In the genomic region with DNA sequence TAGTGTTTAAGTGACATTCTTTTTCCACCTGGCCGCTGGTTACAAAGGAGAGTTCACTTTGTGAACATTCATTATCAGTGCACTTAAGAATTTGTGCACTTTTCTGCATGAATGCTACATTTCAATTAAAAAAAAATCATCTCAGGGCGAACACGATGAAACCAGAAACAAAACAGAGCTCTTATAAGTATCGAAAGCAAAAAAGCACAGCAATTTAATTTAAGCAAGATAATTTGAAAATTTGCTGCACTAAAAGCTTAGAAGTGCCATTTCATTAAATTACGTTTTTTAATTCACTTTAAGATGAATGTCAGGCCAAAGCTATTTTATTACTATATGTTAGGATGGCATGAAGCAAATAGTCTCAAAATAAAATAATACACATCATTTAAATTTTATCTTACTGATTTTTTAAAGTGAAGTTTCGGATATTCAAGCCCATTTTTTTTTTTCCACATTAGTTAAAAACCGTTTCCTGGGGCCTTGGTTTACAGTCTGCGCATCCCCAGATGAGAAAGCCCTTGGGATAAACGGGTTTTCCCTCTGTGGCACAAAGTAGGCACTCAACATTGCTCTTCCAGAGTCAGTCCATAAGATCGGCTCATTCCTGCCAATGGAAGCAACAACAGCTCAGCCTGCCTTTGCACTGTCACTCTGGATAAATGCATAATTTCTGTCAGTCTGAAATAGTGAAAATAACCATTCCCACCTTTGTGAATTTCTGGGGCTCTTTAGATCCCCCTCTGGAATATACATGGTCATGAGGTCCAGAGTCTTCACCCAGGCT, we compare ENCODE assay signal across 16 cellular contexts.
DNase-seq lines count a peak whose midpoint lies in the region; ATAC-seq and TF ChIP-seq lines count a peak whose summit lies in the region.
"Had no signal": no experiment of that assay in that cellular context is flagged by ENCODE, and none has a peak within 500 bp of the region (broad histone marks: within the 10 kb centered on the region; RNA-seq: fewer than 3 reads in every experiment).

No MANE protein-coding gene starts in this region.

- intact Hi-C loops in activated CD8-positive, alpha-beta T cell treated with anti-CD3 and anti-CD28 coated beads for 36 hours (cut with micrococcal nuclease), result no loop called here

- no peak overlapping the region for H3K4me3 ChIP-seq in mesendoderm (ENCODE audit: low read length)
- H3K4me3 ChIP-seq: cardiac muscle cell, left lung, right atrium auricular region had no signal

- ATAC-seq in stimulated activated naive CD8-positive, alpha-beta T cell treated with anti-CD3 and anti-CD28 coated beads, Interleukin-15, Interleukin-2, amounts not matched to agents 100 U/mL and 50 U/mL, for 24 hours, result no peak
- ATAC-seq in activated CD8-positive, alpha-beta T cell treated with anti-CD3 and anti-CD28 coated beads for 36 hours, result no peak
- no peak for ATAC-seq in GM18511 (IDR thresholded peaks at IDR 0.05; ENCODE audit: unreplicated experiment)
- ATAC-seq: left lung had no signal

- peaks cover 61% of the 10 kb centered on the region for H3K36me3 Mint-ChIP-seq in stimulated activated naive CD8-positive, alpha-beta T cell treated with anti-CD3 and anti-CD28 coated beads, Interleukin-15, Interleukin-2, amounts not matched to agents 100 ng/mL and 50 ng/mL, for 24 hours (ENCODE audit: low read depth)
- H3K36me3 Mint-ChIP-seq in activated CD8-positive, alpha-beta T cell treated with anti-CD3 and anti-CD28 coated beads for 36 hours (ENCODE audit: low read depth), result peaks cover 61% of the 10 kb centered on the region

- no peak overlapping the region for H3K4ac ChIP-seq in mesendoderm (ENCODE audit: low read depth, low read length)

- H3K4me1 Mint-ChIP-seq in stimulated activated naive CD8-positive, alpha-beta T cell treated with anti-CD3 and anti-CD28 coated beads, Interleukin-15, Interleukin-2, amounts not matched to agents 100 ng/mL and 50 ng/mL, for 24 hours (ENCODE audit: low read depth), result peaks cover 67% of the 10 kb centered on the region
- H3K4me1 Mint-ChIP-seq in activated CD8-positive, alpha-beta T cell treated with anti-CD3 and anti-CD28 coated beads for 36 hours (ENCODE audit: low read depth), result peaks cover 65% of the 10 kb centered on the region

- peak overlapping the region; percentile 80 for H3K4me3 Mint-ChIP-seq in stimulated activated naive CD8-positive, alpha-beta T cell treated with anti-CD3 and anti-CD28 coated beads, Interleukin-15, Interleukin-2, amounts not matched to agents 100 ng/mL and 50 ng/mL, for 24 hours
- H3K4me3 Mint-ChIP-seq in activated CD8-positive, alpha-beta T cell treated with anti-CD3 and anti-CD28 coated beads for 36 hours, result peak overlapping the region; percentile 73
- H3K4me3 Mint-ChIP-seq: B cell had no signal

- H2AK5ac ChIP-seq in mesendoderm (ENCODE audit: low read length), result no peak overlapping the region

- no peak overlapping the region for H3K23ac ChIP-seq in mesendoderm (ENCODE audit: low read length)

- H3K18ac ChIP-seq in mesendoderm (ENCODE audit: low read length), result peak overlapping the region; percentile 12

- no peak overlapping the region for H3K27ac ChIP-seq in mesendoderm (ENCODE audit: low read depth, low read length)
- H3K27ac ChIP-seq: cardiac muscle cell, left lung, right atrium auricular region had no signal

- no CpG with 5 or more reads among the region's 10 CpGs for WGBS in mesendoderm (ENCODE audit: extremely low coverage, insufficient coverage, low lambda C conversion rate)

- H3K27ac Mint-ChIP-seq in stimulated activated naive CD8-positive, alpha-beta T cell treated with anti-CD3 and anti-CD28 coated beads, Interleukin-15, Interleukin-2, amounts not matched to agents 100 ng/mL and 50 ng/mL, for 24 hours, result peak overlapping the region; percentile 97
- H3K27ac Mint-ChIP-seq in activated CD8-positive, alpha-beta T cell treated with anti-CD3 and anti-CD28 coated beads for 36 hours, result peak overlapping the region; percentile 95
- H3K27ac Mint-ChIP-seq: B cell; effector memory CD8-positive, alpha-beta T cell had no signal

- CTCF ChIA-PET in activated CD8-positive, alpha-beta T cell treated with anti-CD3 and anti-CD28 coated beads for 36 hours (lab: Charles Lee), result interaction anchor here (0.6 to 2.5 kb wide), 8 partner anchors 9 to 83 kb away, joined by 3 to 11 read pairs (median 4); no protein-coding TSS in a partner anchor

- peaks cover 3% of the 10 kb centered on the region for H3K4me1 ChIP-seq in mesendoderm (ENCODE audit: control insufficient read depth, low read depth, low read length)

- peaks cover 8% of the 10 kb centered on the region for H3K79me1 ChIP-seq in mesendoderm (ENCODE audit: low read length)

- no peaks in the 10 kb centered on the region for H3K27me3 ChIP-seq in mesendoderm (ENCODE audit: insufficient read depth, low read length, poor library complexity)
- H3K27me3 ChIP-seq: cardiac muscle cell, left lung, right atrium auricular region had no signal

- H3K9ac ChIP-seq in mesendoderm (ENCODE audit: low read length), result no peak overlapping the region

- H3K79me2 ChIP-seq in mesendoderm (ENCODE audit: control insufficient read depth, insufficient read depth, low read length), result no peaks in the 10 kb centered on the region

- no peaks in the 10 kb centered on the region for H3K36me3 ChIP-seq in mesendoderm (ENCODE audit: control insufficient read depth, insufficient read depth, low read length)
- H3K36me3 ChIP-seq: cardiac muscle cell, left lung, right atrium auricular region had no signal

- no peak overlapping the region for H2BK5ac ChIP-seq in mesendoderm (ENCODE audit: low read length)

- POLR2A ChIA-PET in activated CD8-positive, alpha-beta T cell treated with anti-CD3 and anti-CD28 coated beads for 36 hours (lab: Charles Lee), result interaction anchor here (1.0 to 3.6 kb wide), 13 partner anchors 9 to 245 kb away, joined by 3 to 23 read pairs (median 5); no protein-coding TSS in a partner anchor

- no peak for DNase-seq in stimulated activated naive CD8-positive, alpha-beta T cell treated with anti-CD3 and anti-CD28 coated beads, Interleukin-15, Interleukin-2, amounts not matched to agents 100 U/mL and 50 U/mL, for 24 hours
- DNase-seq in activated CD8-positive, alpha-beta T cell treated with anti-CD3 and anti-CD28 coated beads for 36 hours, result peak; percentile 43
- no peak for DNase-seq in mesendoderm
- DNase-seq in stimulated activated CD4-positive, alpha-beta T cell treated with anti-CD3 and anti-CD28 coated beads, Interleukin-4, amount 100 ng/mL, for 24 hours, result no peak
- no peak for DNase-seq in NOMO-1 (lab: John Stamatoyannopoulos, UW; ENCODE audit: unreplicated experiment in 2 of 2)
- DNase-seq: DND-41, NCI-H1930, NCI-H748 treated with DMSO at 0.1 percent for 48 hours, trophoblast cell had no signal

- no peak for TF ChIP-seq CTCF in activated CD8-positive, alpha-beta T cell treated with anti-CD3 and anti-CD28 coated beads for 36 hours (IDR thresholded peaks at IDR 0.05)

- no peak overlapping the region for H4K5ac ChIP-seq in mesendoderm (ENCODE audit: low read length)

- no peaks in the 10 kb centered on the region for H3K9me3 Mint-ChIP-seq in stimulated activated naive CD8-positive, alpha-beta T cell treated with anti-CD3 and anti-CD28 coated beads, Interleukin-15, Interleukin-2, amounts not matched to agents 100 ng/mL and 50 ng/mL, for 24 hours
- H3K9me3 Mint-ChIP-seq in activated CD8-positive, alpha-beta T cell treated with anti-CD3 and anti-CD28 coated beads for 36 hours, result no peaks in the 10 kb centered on the region
- H3K9me3 Mint-ChIP-seq: effector memory CD8-positive, alpha-beta T cell had no signal

- H4K8ac ChIP-seq in mesendoderm (ENCODE audit: low read depth, low read length), result no peak overlapping the region

- no peak overlapping the region for H3K4me2 ChIP-seq in mesendoderm (ENCODE audit: low read length)

- no peaks in the 10 kb centered on the region for H3K27me3 Mint-ChIP-seq in stimulated activated naive CD8-positive, alpha-beta T cell treated with anti-CD3 and anti-CD28 coated beads, Interleukin-15, Interleukin-2, amounts not matched to agents 100 ng/mL and 50 ng/mL, for 24 hours
- no peaks in the 10 kb centered on the region for H3K27me3 Mint-ChIP-seq in activated CD8-positive, alpha-beta T cell treated with anti-CD3 and anti-CD28 coated beads for 36 hours
- H3K27me3 Mint-ChIP-seq: B cell; effector memory CD8-positive, alpha-beta T cell had no signal

- no peak overlapping the region for H2BK120ac ChIP-seq in mesendoderm (ENCODE audit: low read depth, low read length)

- H3K56ac ChIP-seq in mesendoderm (ENCODE audit: low read length), result no peak overlapping the region

- H2BK15ac ChIP-seq in mesendoderm (replicated peaks; ENCODE audit: low read depth), result no peak overlapping the region
